Comparison of ENCODE assay signal across 19 cellular contexts in genomic region chr21:39055167-39055767, GRCh38.
A peak's percentile ranks its signal among the peaks of the same experiment; 100 is the strongest.
DNase-seq lines count a peak whose midpoint lies in the region; ATAC-seq, FAIRE-seq and TF ChIP-seq lines count a peak whose summit lies in the region.
"Had no signal": no experiment of that assay in that cellular context is flagged by ENCODE, and none has a peak within 500 bp of the region (broad histone marks: within the 10 kb centered on the region; RNA-seq: fewer than 3 reads in every experiment).

No MANE protein-coding gene starts in this region.

- dilution Hi-C loops in keratinocyte (cut with MboI; ENCODE audit: extremely low pct_ligation_motif_present, low sequenced_read_pairs), result no loop called here

- FAIRE-seq in keratinocyte (lab: Jason Lieb, UNC), result peak; percentile 59
- FAIRE-seq in GM12892 (lab: Jason Lieb, UNC), result no peak

- no peak for TF ChIP-seq POLR2A in body of pancreas (IDR thresholded peaks at IDR 0.05)
- TF ChIP-seq POLR2A in suprapubic skin (IDR thresholded peaks at IDR 0.05), result no peak
- TF ChIP-seq POLR2A in GM12892 (IDR thresholded peaks at IDR 0.05; ENCODE audit: low read depth, low read length), result no peak

- no peaks in the 10 kb centered on the region for H3K9me3 Mint-ChIP-seq in HFFc6
- H3K9me3 Mint-ChIP-seq in CD4-positive, alpha-beta T cell, result no peaks in the 10 kb centered on the region

- no peaks in the 10 kb centered on the region for H3K79me2 ChIP-seq in keratinocyte (ENCODE audit: control insufficient read depth, insufficient read depth, low read length)

- no peaks in the 10 kb centered on the region for H3K4me1 ChIP-seq in body of pancreas
- peaks cover 46% of the 10 kb centered on the region for H3K4me1 ChIP-seq in keratinocyte (ENCODE audit: control insufficient read depth, extremely low read depth, insufficient read depth, low read length)
- peaks cover 56% of the 10 kb centered on the region for H3K4me1 ChIP-seq in suprapubic skin
- H3K4me1 ChIP-seq: right lobe of liver, testis had no signal

- no peak overlapping the region for H3K4me3 ChIP-seq in body of pancreas
- no peak overlapping the region for H3K4me3 ChIP-seq in keratinocyte (ENCODE audit: control insufficient read depth in 2 of 3, extremely low read depth in 1 of 3, insufficient read depth in 2 of 3, low read depth in 1 of 3, low read length in 3 of 3)
- H3K4me3 ChIP-seq in suprapubic skin, result no peak overlapping the region
- H3K4me3 ChIP-seq: ascending aorta, coronary artery, right lobe of liver, testis had no signal

- POLR2A ChIA-PET in CD4-positive, alpha-beta T cell (lab: Charles Lee), result no interaction called here

- DNase-seq in HFFc6, result no peak
- DNase-seq in body of pancreas, result no peak
- no peak for DNase-seq in keratinocyte (ENCODE audit: low read depth, low spot score)
- DNase-seq in suprapubic skin (ENCODE audit: low spot score in 2 of 2), result no peak
- no peak for DNase-seq in GM12892 (ENCODE audit: insufficient read length)
- no peak for DNase-seq in CD4-positive, alpha-beta T cell
- DNase-seq: activated CD4-positive, alpha-beta T cell treated with anti-CD3 and anti-CD28 coated beads for 1 hour; activated naive CD4-positive, alpha-beta T cell treated with Interleukin-2 at 50 U/mL for 16 hours; C1 segment of cervical spinal cord; erythroblast; head of caudate nucleus; NCI-H1436 treated with DMSO at 0.1 percent for 48 hours; NCI-H510A; right lobe of liver; T1000; testis had no signal

- CTCF ChIA-PET in CD4-positive, alpha-beta T cell (lab: Charles Lee), result no interaction called here

- no peak overlapping the region for H3K4me2 ChIP-seq in keratinocyte (ENCODE audit: control insufficient read depth, extremely low read depth, insufficient read depth, low read depth, low read length)

- H3K27me3 Mint-ChIP-seq in HFFc6 (ENCODE audit: insufficient read depth), result peaks cover 4% of the 10 kb centered on the region
- H3K27me3 Mint-ChIP-seq in CD4-positive, alpha-beta T cell, result no peaks in the 10 kb centered on the region

- no peak overlapping the region for H3K9ac ChIP-seq in keratinocyte (ENCODE audit: control insufficient read depth, extremely low read depth, insufficient read depth, low read length)

- H3K27me3 ChIP-seq in body of pancreas (no peaks in the 10 kb centered on the region), keratinocyte (ENCODE audit: control insufficient read depth, extremely low read depth, insufficient read depth, low read length) (no peaks in the 10 kb centered on the region), suprapubic skin (no peaks in the 10 kb centered on the region)
- no peaks in the 10 kb centered on the region for H3K27me3 ChIP-seq in CD4-positive, alpha-beta T cell (ENCODE audit: control insufficient read depth, insufficient read depth, low read length)
- H3K27me3 ChIP-seq: ascending aorta, right lobe of liver, testis had no signal

- peaks cover 18% of the 10 kb centered on the region for H3K4me1 Mint-ChIP-seq in HFFc6 (ENCODE audit: low read depth)
- no peaks in the 10 kb centered on the region for H3K4me1 Mint-ChIP-seq in CD4-positive, alpha-beta T cell (ENCODE audit: low read depth)

- peak overlapping the region in 2 of 4 donors; percentile 2 to 3 for H3K27ac ChIP-seq in body of pancreas
- no peak overlapping the region for H3K27ac ChIP-seq in keratinocyte (ENCODE audit: control insufficient read depth, insufficient read depth, low read length)
- peak overlapping the region; percentile 39 for H3K27ac ChIP-seq in suprapubic skin
- no peak overlapping the region for H3K27ac ChIP-seq in CD4-positive, alpha-beta T cell (ENCODE audit: low read depth, low read length)
- H3K27ac ChIP-seq: right lobe of liver, testis had no signal

- intact Hi-C loops in body of pancreas (cut with DNase I), result no loop called here
- intact Hi-C loops in CD4-positive, alpha-beta T cell (cut with DNase I, micrococcal nuclease), result no loop called here

- 0 out of 2 replicates have a peak, but pooled peaks cover 4% of the 10 kb centered on the region for H3K36me3 Mint-ChIP-seq in HFFc6 (ENCODE audit: low read depth)
- no peaks in the 10 kb centered on the region for H3K36me3 Mint-ChIP-seq in CD4-positive, alpha-beta T cell (ENCODE audit: low read depth)

- H3K36me3 ChIP-seq in body of pancreas (replicated peaks in 1 of 2; ENCODE audit: insufficient read depth in 1 of 2, low read depth in 2 of 2) (no peaks in the 10 kb centered on the region), keratinocyte (ENCODE audit: control insufficient read depth in 2 of 2, extremely low read depth in 1 of 2, insufficient read depth in 2 of 2, low read length in 2 of 2) (no peaks in the 10 kb centered on the region), suprapubic skin (no peaks in the 10 kb centered on the region)
- H3K36me3 ChIP-seq: ascending aorta, right lobe of liver had no signal

- H3K9me1 ChIP-seq in keratinocyte (ENCODE audit: control insufficient read depth, extremely low read depth, insufficient read depth, low read length), result no peaks in the 10 kb centered on the region

- TF ChIP-seq CTCF in HFFc6 (IDR thresholded peaks at IDR 0.05) (no peak), body of pancreas (IDR thresholded peaks at IDR 0.05) (no peak), keratinocyte (optimal IDR thresholded peaks at IDR 0.05 in 1 of 3, IDR thresholded peaks at IDR 0.05 in 1 of 3, conservative IDR thresholded peaks at IDR 0.05 in 1 of 3; ENCODE audit: extremely low read depth in 1 of 3, insufficient read depth in 2 of 3, low read length in 3 of 3) (no peak), suprapubic skin (IDR thresholded peaks at IDR 0.05) (no peak)
- TF ChIP-seq CTCF in CD4-positive, alpha-beta T cell (IDR thresholded peaks at IDR 0.05), result no peak

- no peak overlapping the region for H2AFZ ChIP-seq in keratinocyte (ENCODE audit: control insufficient read depth, low read length)

- no peak overlapping the region for H3K4me3 Mint-ChIP-seq in HFFc6
- H3K4me3 Mint-ChIP-seq in CD4-positive, alpha-beta T cell, result no peak overlapping the region

- no peaks in the 10 kb centered on the region for H4K20me1 ChIP-seq in keratinocyte (ENCODE audit: control insufficient read depth, extremely low read depth, insufficient read depth, low read length)

- H3K27ac Mint-ChIP-seq in HFFc6, result 0 out of 2 replicates have a peak overlapping the region, but pooled peaks have one; percentile 29
- H3K27ac Mint-ChIP-seq in CD4-positive, alpha-beta T cell, result no peak overlapping the region

- WGBS in body of pancreas, 2 donors, result 56 to 65% methylated on average over 6 of the region's 6 CpGs
- 38% methylated on average over 6 of the region's 6 CpGs for WGBS in suprapubic skin

- no peaks in the 10 kb centered on the region for H3K9me3 ChIP-seq in body of pancreas
- H3K9me3 ChIP-seq in keratinocyte (ENCODE audit: control insufficient read depth, low read depth, low read length), result no peaks in the 10 kb centered on the region
- no peaks in the 10 kb centered on the region for H3K9me3 ChIP-seq in suprapubic skin
- H3K9me3 ChIP-seq in CD4-positive, alpha-beta T cell (ENCODE audit: control insufficient read depth, low read length), result no peaks in the 10 kb centered on the region
- H3K9me3 ChIP-seq: ascending aorta, right lobe of liver, testis had no signal

- TF ChIP-seq EP300 in suprapubic skin (IDR thresholded peaks at IDR 0.05), result no peak

- ATAC-seq in body of pancreas (peak; percentile 60), esophagus mucosa (no peak)
- no peak for ATAC-seq in CD4-positive, alpha-beta T cell (ENCODE audit: poor library complexity)
